ENCODE assay signal across 25 cellular contexts in the genomic region with DNA sequence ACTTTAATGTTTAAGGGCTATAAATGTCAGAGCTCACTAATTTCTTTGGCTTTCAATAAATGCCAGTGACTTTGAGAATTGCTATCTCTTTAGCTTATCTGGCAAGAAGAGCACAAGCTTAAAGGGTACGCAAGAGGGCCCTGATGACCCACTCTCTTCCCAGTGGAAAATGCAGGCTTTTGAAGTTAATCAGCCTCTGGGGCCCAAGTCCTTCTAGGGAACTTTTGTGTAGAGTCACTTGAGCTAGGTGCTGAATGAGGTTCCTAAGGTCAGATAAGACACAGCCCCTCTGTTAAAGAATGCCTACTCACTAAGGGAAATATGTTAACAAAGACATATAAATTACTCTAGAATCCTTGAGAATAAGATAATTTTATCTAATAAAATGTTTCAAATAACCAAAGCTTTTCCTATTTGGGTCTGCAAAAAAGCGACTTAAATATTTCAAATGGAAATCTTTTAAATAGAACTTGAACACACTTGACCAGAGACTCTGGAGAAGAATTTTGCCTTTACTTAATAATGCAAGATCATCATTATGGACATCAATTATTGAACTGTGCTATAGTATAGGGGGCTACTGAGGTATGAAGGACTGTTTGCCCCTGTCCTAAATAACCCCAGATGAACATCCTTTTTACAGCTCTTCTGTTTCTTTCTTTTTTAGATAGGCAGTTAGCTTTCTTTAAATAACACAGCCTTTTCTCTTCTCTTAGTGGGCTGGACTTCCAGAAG.
DNase-seq lines count a peak whose midpoint lies in the region; ATAC-seq, FAIRE-seq and TF ChIP-seq lines count a peak whose summit lies in the region.
"Had no signal": no experiment of that assay in that cellular context is flagged by ENCODE, and none has a peak within 500 bp of the region (broad histone marks: within the 10 kb centered on the region; RNA-seq: fewer than 3 reads in every experiment).

No MANE protein-coding gene starts in this region.

- H3K9ac ChIP-seq in K562 (ENCODE audit: insufficient read depth in 1 of 2, low read depth in 2 of 2, low read length in 2 of 2) (no peak overlapping the region), trophoblast cell (ENCODE audit: low read length) (no peak overlapping the region)
- H3K9ac ChIP-seq: BLaER1 treated with 17β-estradiol and CSF1 and Interleukin-3, amounts not matched to agents 10 nM and 100 nM had no signal

- no peak overlapping the region for H3K4ac ChIP-seq in trophoblast cell (ENCODE audit: low read depth, low read length)

- no TSS peak for BruUV-seq in K562 (replicated peaks; lab: Mats Ljungman, UMichigan)

- no peak overlapping the region for H4K91ac ChIP-seq in trophoblast cell (ENCODE audit: low read depth, low read length)

- H3K79me2 ChIP-seq in K562 (ENCODE audit: control insufficient read depth, insufficient read depth, low read length): no peaks in the 10 kb centered on the region
- no peaks in the 10 kb centered on the region for H3K79me2 ChIP-seq in trophoblast cell (ENCODE audit: control insufficient read depth, insufficient read depth, low read length, poor library complexity)

- TF ChIP-seq EP300 in K562 (IDR thresholded peaks at IDR 0.05; ENCODE audit: low read length): no peak

- H3K36me3 ChIP-seq in cardiac muscle cell (no peaks in the 10 kb centered on the region), K562 (ENCODE audit: control insufficient read depth, insufficient read depth, low read length) (peaks cover 10% of the 10 kb centered on the region; the same call in 1 of the 3 replicates), thoracic aorta (no peaks in the 10 kb centered on the region), trophoblast cell (ENCODE audit: control insufficient read depth in 1 of 2, insufficient read depth in 2 of 2, low read length in 2 of 2) (no peaks in the 10 kb centered on the region)
- H3K36me3 ChIP-seq: BE2C; BLaER1 treated with 17β-estradiol and CSF1 and Interleukin-3, amounts not matched to agents 10 nM and 100 nM had no signal

- H3K4me1 ChIP-seq in cardiac muscle cell (ENCODE audit: low read depth): peaks cover 18% of the 10 kb centered on the region
- no peaks in the 10 kb centered on the region for H3K4me1 ChIP-seq in K562 (replicated peaks in 1 of 2; ENCODE audit: control insufficient read depth in 2 of 2, insufficient read depth in 2 of 2, low read length in 2 of 2)
- no peaks in the 10 kb centered on the region for H3K4me1 ChIP-seq in thoracic aorta (ENCODE audit: control insufficient read depth in 1 of 2, low read depth in 2 of 2)
- H3K4me1 ChIP-seq in trophoblast cell (ENCODE audit: control insufficient read depth in 1 of 2, insufficient read depth in 2 of 2, low read length in 2 of 2): no peaks in the 10 kb centered on the region
- H3K4me1 ChIP-seq: BE2C; BLaER1 treated with 17β-estradiol and CSF1 and Interleukin-3, amounts not matched to agents 10 nM and 100 nM had no signal

- H2AK5ac ChIP-seq in trophoblast cell (ENCODE audit: low read length): no peak overlapping the region

- no peak overlapping the region for H4K12ac ChIP-seq in trophoblast cell (ENCODE audit: low read depth, low read length)

- CTCF ChIA-PET in K562 (lab: Yijun Ruan, JAX; ENCODE audit: low intra/inter-chr PET ratio): no interaction called here

- no peak for TF ChIP-seq CTCF in cardiac muscle cell (IDR thresholded peaks at IDR 0.05; ENCODE audit: low read depth, low read length)
- no peak for TF ChIP-seq CTCF in K562 (IDR thresholded peaks at IDR 0.05 in 2 of 3, conservative IDR thresholded peaks at IDR 0.05 in 1 of 3; ENCODE audit: insufficient read depth in 2 of 3, low read depth in 1 of 3, low read length in 3 of 3)
- no peak for TF ChIP-seq CTCF in thoracic aorta (IDR thresholded peaks at IDR 0.05)

- H4K8ac ChIP-seq in trophoblast cell (ENCODE audit: low read depth, low read length): no peak overlapping the region

- H2BK5ac ChIP-seq in trophoblast cell (ENCODE audit: low read depth, low read length, poor library complexity): no peak overlapping the region

- no peak for TF ChIP-seq POLR2A in K562 (conservative IDR thresholded peaks at IDR 0.05)

- H3K9me3 ChIP-seq in cardiac muscle cell (ENCODE audit: low read depth) (no peaks in the 10 kb centered on the region), K562 (replicated peaks; ENCODE audit: control insufficient read depth, insufficient read depth, low read depth, low read length) (no peaks in the 10 kb centered on the region), thoracic aorta (no peaks in the 10 kb centered on the region), trophoblast cell (ENCODE audit: insufficient read depth, low read depth, low read length) (no peaks in the 10 kb centered on the region)
- H3K9me3 ChIP-seq: BE2C; BLaER1 treated with 17β-estradiol and CSF1 and Interleukin-3, amounts not matched to agents 10 nM and 100 nM had no signal

- intact Hi-C loops in Right ventricle myocardium inferior (cut with DNase I): no loop called here
- intact Hi-C loops in K562 (cut with micrococcal nuclease): no loop called here

- no peak overlapping the region for H3K23ac ChIP-seq in trophoblast cell (ENCODE audit: low read length)

- no peak overlapping the region for H2BK12ac ChIP-seq in trophoblast cell (ENCODE audit: low read length)

- ATAC-seq in Right ventricle myocardium inferior (no peak), K562 (no peak), thoracic aorta (ENCODE audit: insufficient number of reproducible peaks, low FRiP score, low read depth) (peak; percentile 31)
- ATAC-seq: GM23338, HCT116 had no signal

- no peaks in the 10 kb centered on the region for H4K20me1 ChIP-seq in K562 (replicated peaks; ENCODE audit: control insufficient read depth, insufficient read depth, low read length)
- H4K20me1 ChIP-seq: BLaER1 treated with 17β-estradiol and CSF1 and Interleukin-3, amounts not matched to agents 10 nM and 100 nM had no signal

- H2AFZ ChIP-seq in K562 (ENCODE audit: low read depth, low read length): no peak overlapping the region
- no peak overlapping the region for H2AFZ ChIP-seq in trophoblast cell (ENCODE audit: insufficient read depth, low read length, poor library complexity)
- H2AFZ ChIP-seq: GM23338 had no signal

- no peaks in the 10 kb centered on the region for H3K9me1 ChIP-seq in K562 (ENCODE audit: control insufficient read depth, insufficient read depth, low read length)

- no peaks in the 10 kb centered on the region for H3K79me1 ChIP-seq in trophoblast cell (ENCODE audit: low read length)

- DNase-seq in cardiac muscle cell (ENCODE audit: low read depth in 1 of 2, low spot score in 1 of 2): peak in 1 of 2 donors; percentile 78
- no peak for DNase-seq in Right ventricle myocardium inferior (ENCODE audit: missing footprints)
- DNase-seq in K562 (ENCODE audit: extremely low read depth in 1 of 4, low spot score in 3 of 4): no peak
- peak; percentile 11 for DNase-seq in iPS-NIHi7 (ENCODE audit: extremely low spot score)
- no peak for DNase-seq in thoracic aorta (ENCODE audit: low spot score)
- DNase-seq in HuH-7 (ENCODE audit: low spot score): no peak
- DNase-seq in cerebellar cortex (ENCODE audit: low spot score): no peak
- DNase-seq in trophoblast cell: no peak
- DNase-seq: ACHN; AML-193; BE2C; CD4-positive, alpha-beta T cell; CD8-positive, alpha-beta memory T cell; DMS 273 treated with DMSO at 0.1 percent for 48 hours; DMS79 treated with DMSO at 0.1 percent for 48 hours; GF-D8; H9 had no signal

- TF ChIP-seq RAD21 in K562 (CRISPR knock-in tag; conservative IDR thresholded peaks at IDR 0.05 in 1 of 2, IDR thresholded peaks at IDR 0.05 in 1 of 2): no peak

- POLR2A ChIA-PET in K562 (lab: Yijun Ruan, JAX): no interaction called here

- 20% methylated on average over 2 of the region's 2 CpGs for WGBS in K562 (ENCODE audit: insufficient coverage, low coverage, missing lambda C conversion rate)
- no CpG with 5 or more reads among the region's 2 CpGs for WGBS in trophoblast cell (ENCODE audit: extremely low coverage, insufficient coverage, insufficient read length)

- H3K4me3 ChIP-seq in cardiac muscle cell (no peak overlapping the region), K562 (no peak overlapping the region), thoracic aorta (no peak overlapping the region), trophoblast cell (ENCODE audit: low read depth, low read length) (no peak overlapping the region)
- H3K4me3 ChIP-seq: BLaER1 treated with 17β-estradiol and CSF1 and Interleukin-3, amounts not matched to agents 10 nM and 100 nM; GM23338 had no signal

- FAIRE-seq in K562 (lab: Jason Lieb, UNC): no peak
- FAIRE-seq: A204.1, D721Med, GM12891, GM18507 had no signal

- in situ Hi-C loops in K562 (cut with MboI): no loop called here

- H3K27me3 ChIP-seq in cardiac muscle cell: peaks cover 18% of the 10 kb centered on the region
- no peaks in the 10 kb centered on the region for H3K27me3 ChIP-seq in K562 (ENCODE audit: control insufficient read depth in 2 of 2, insufficient read depth in 2 of 2, low read length in 2 of 2)
- no peaks in the 10 kb centered on the region for H3K27me3 ChIP-seq in thoracic aorta (replicated peaks; ENCODE audit: insufficient read depth)
- no peaks in the 10 kb centered on the region for H3K27me3 ChIP-seq in trophoblast cell (ENCODE audit: insufficient read depth, low read length)
- H3K27me3 ChIP-seq: BE2C; BLaER1 treated with 17β-estradiol and CSF1 and Interleukin-3, amounts not matched to agents 10 nM and 100 nM had no signal

- H3K14ac ChIP-seq in trophoblast cell (ENCODE audit: low read length): no peak overlapping the region

- H3K4me2 ChIP-seq in K562 (ENCODE audit: insufficient read depth, low read length) (no peak overlapping the region), trophoblast cell (ENCODE audit: low read length) (no peak overlapping the region)
- H3K4me2 ChIP-seq: BLaER1 treated with 17β-estradiol and CSF1 and Interleukin-3, amounts not matched to agents 10 nM and 100 nM; GM23338 had no signal

- H2BK120ac ChIP-seq in trophoblast cell (ENCODE audit: insufficient read depth, low read length, poor library complexity): no peak overlapping the region

- H3K27ac ChIP-seq in cardiac muscle cell: peak overlapping the region; percentile 79
- H3K27ac ChIP-seq in K562 (ENCODE audit: extremely low read depth, low read depth, low read length): no peak overlapping the region
- no peak overlapping the region for H3K27ac ChIP-seq in thoracic aorta
- no peak overlapping the region for H3K27ac ChIP-seq in trophoblast cell (ENCODE audit: low read depth, low read length)
- H3K27ac ChIP-seq: 22Rv1; BLaER1 treated with 17β-estradiol and CSF1 and Interleukin-3, amounts not matched to agents 10 nM and 100 nM had no signal

- no peak overlapping the region for H3K18ac ChIP-seq in trophoblast cell (ENCODE audit: low read length)

TF ChIP-seq in K562, 482 proteins besides CTCF, POLR2A, EP300 and RAD21:
- TF ChIP-seq ZNF316 (IDR thresholded peaks at IDR 0.05): peak; percentile 47; the same call in 1 of the 2 replicates
- peak; percentile 38; the same call in 1 of the 2 replicates for TF ChIP-seq MAFF (IDR thresholded peaks at IDR 0.05; ENCODE audit: low read length)
- TF ChIP-seq, protein P1, sequence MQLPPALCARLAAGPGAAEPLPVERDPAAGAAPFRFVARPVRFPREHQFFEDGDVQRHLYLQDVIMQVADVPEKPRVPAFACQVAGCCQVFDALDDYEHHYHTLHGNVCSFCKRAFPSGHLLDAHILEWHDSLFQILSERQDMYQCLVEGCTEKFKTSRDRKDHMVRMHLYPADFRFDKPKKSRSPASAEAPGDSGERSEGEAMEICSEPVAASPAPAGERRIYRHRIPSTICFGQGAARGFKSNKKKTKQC (CRISPR knock-in tag; IDR thresholded peaks at IDR 0.05): no peak
